In the genomic region with DNA sequence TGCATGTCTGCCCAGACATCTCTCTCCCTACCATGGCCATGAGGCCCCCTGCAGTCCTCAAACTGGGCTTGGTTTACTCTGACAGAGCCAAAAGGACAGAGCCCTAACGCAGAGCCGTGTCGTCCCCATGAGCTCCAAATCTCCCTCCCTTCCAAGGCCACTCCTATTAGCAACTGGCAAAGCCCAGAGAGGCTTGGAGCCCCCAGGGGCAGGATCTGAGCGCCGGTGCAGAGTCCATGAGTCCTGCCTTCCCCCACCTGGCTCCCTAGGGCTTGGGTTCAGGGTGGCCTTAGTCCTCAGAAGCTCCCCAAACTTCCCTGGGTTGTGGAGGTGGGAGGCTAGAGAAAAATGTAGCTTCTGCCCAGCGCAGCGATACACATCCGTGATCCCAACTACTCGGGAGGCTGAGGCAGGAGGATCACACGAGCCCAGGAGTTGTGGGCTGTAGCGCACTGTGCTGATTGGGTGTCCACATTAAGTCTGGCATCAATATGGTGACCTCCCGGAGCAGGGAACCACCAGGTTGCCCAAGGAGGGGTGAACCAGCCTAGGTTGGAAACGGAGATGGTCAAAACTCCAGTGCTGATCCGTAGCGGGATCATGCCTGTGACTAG, we compare ENCODE assay signal across 1 cellular context.
TF ChIP-seq lines count a peak whose summit lies in the region.

No MANE protein-coding gene starts in this region.

TF ChIP-seq in IMR-90, 13 proteins besides CTCF, POLR2A, EP300 and RAD21 (continued from another document):
- TF ChIP-seq NFE2L2 (IDR thresholded peaks at IDR 0.05; ENCODE audit: low read depth, low read length): no peak
- no peak for TF ChIP-seq RCOR1 (IDR thresholded peaks at IDR 0.05; ENCODE audit: insufficient replicate concordance, low read length)
- TF ChIP-seq MXI1 (IDR thresholded peaks at IDR 0.05; ENCODE audit: borderline replicate concordance, low read depth, low read length): no peak
- TF ChIP-seq FOS (IDR thresholded peaks at IDR 0.05; ENCODE audit: low read depth, low read length): no peak
- TF ChIP-seq, protein P1, sequence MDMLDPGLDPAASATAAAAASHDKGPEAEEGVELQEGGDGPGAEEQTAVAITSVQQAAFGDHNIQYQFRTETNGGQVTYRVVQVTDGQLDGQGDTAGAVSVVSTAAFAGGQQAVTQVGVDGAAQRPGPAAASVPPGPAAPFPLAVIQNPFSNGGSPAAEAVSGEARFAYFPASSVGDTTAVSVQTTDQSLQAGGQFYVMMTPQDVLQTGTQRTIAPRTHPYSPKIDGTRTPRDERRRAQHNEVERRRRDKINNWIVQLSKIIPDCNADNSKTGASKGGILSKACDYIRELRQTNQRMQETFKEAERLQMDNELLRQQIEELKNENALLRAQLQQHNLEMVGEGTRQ (IDR thresholded peaks at IDR 0.05; ENCODE audit: low read depth, low read length): no peak
